ENCODE assay signal across 1 cellular context in genomic region chr17:63837480-63837879, GRCh38.
TF ChIP-seq lines count a peak whose summit lies in the region.

No MANE protein-coding gene starts in this region.

TF ChIP-seq in H1, 55 proteins besides CTCF, POLR2A, EP300 and RAD21:
- TF ChIP-seq EZH2 (IDR thresholded peaks at IDR 0.05; ENCODE audit: low read depth, low read length, severe bottlenecking), result no peak
- no peak for TF ChIP-seq ATF2 (IDR thresholded peaks at IDR 0.05; ENCODE audit: low read length)
- TF ChIP-seq RBBP5 (IDR thresholded peaks at IDR 0.05; ENCODE audit: borderline replicate concordance, low read depth, low read length), result no peak
- no peak for TF ChIP-seq PHF8 (conservative IDR thresholded peaks at IDR 0.05; ENCODE audit: low read depth, low read length)
- no peak for TF ChIP-seq TAF7 (optimal IDR thresholded peaks at IDR 0.05; ENCODE audit: borderline replicate concordance, low read depth, low read length)
- no peak for TF ChIP-seq GABPA (IDR thresholded peaks at IDR 0.05; ENCODE audit: borderline replicate concordance, insufficient read depth, low read length)
- TF ChIP-seq POU5F1 (IDR thresholded peaks at IDR 0.05; ENCODE audit: low read depth, low read length), result no peak
